ENCODE assay signal across 26 cellular contexts in genomic region chr16:85517780-85518179, GRCh38.
"Had no signal": no experiment of that assay in that cellular context is flagged by ENCODE, and none has a peak within 500 bp of the region (broad histone marks: within the 10 kb centered on the region; RNA-seq: fewer than 3 reads in every experiment).

No MANE protein-coding gene starts in this region.

- H3K27me3 ChIP-seq: ascending aorta, brain microvascular endothelial cell, pancreas, spleen, suprapubic skin, vagina had no signal

- H3K9me3 Mint-ChIP-seq: activated CD4-positive, alpha-beta memory T cell treated with anti-CD3 and anti-CD28 coated beads, Interleukin-2, amount 10 ng/mL, durations not matched to agents 7 days and 5 days; activated CD4-positive, alpha-beta T cell treated with anti-CD3 and anti-CD28 coated beads, Interleukin-2, amount 10 ng/mL, durations not matched to agents 7 days and 5 days; dendritic cell treated with granulocyte-macrophage colony-stimulating factor and Interleukin-4, amounts not matched to agents 40 ng/mL and 50 ng/mL, for 4 days; type B pancreatic cell had no signal

- H3K9me3 ChIP-seq: ascending aorta, mucosa of descending colon, pancreas, psoas muscle, spleen, suprapubic skin, vagina had no signal

- H3K4me3 Mint-ChIP-seq: activated CD4-positive, alpha-beta memory T cell treated with anti-CD3 and anti-CD28 coated beads, Interleukin-2, amount 10 ng/mL, durations not matched to agents 7 days and 5 days; activated CD4-positive, alpha-beta T cell treated with anti-CD3 and anti-CD28 coated beads, Interleukin-2, amount 10 ng/mL, durations not matched to agents 7 days and 5 days; activated naive CD4-positive, alpha-beta T cell treated with anti-CD3 and anti-CD28 coated beads, Interleukin-2, amount 10 ng/mL, durations not matched to agents 7 days and 5 days; activated naive CD8-positive, alpha-beta T cell treated with anti-CD3 and anti-CD28 coated beads, Interleukin-2, amount 10 ng/mL, durations not matched to agents 7 days and 5 days; activated T-cell treated with anti-CD3 and anti-CD28 coated beads, Interleukin-2, amount 50 U/mL, for 24 hours; central memory CD8-positive, alpha-beta T cell; dendritic cell treated with granulocyte-macrophage colony-stimulating factor and Interleukin-4, amounts not matched to agents 40 ng/mL and 50 ng/mL, for 4 days; natural killer cell treated with Interleukin-12 subunit alpha and Interleukin-12 subunit beta and Interleukin-15 and Interleukin-18, amount 100 ng/mL, for 72 hours; type B pancreatic cell had no signal

- H3K27me3 Mint-ChIP-seq: activated CD4-positive, alpha-beta memory T cell treated with anti-CD3 and anti-CD28 coated beads, Interleukin-2, amount 10 ng/mL, durations not matched to agents 7 days and 5 days; activated CD4-positive, alpha-beta T cell treated with anti-CD3 and anti-CD28 coated beads, Interleukin-2, amount 10 ng/mL, durations not matched to agents 7 days and 5 days; activated naive CD8-positive, alpha-beta T cell treated with anti-CD3 and anti-CD28 coated beads, Interleukin-2, amount 10 ng/mL, durations not matched to agents 7 days and 5 days; activated T-cell treated with anti-CD3 and anti-CD28 coated beads, Interleukin-2, amount 50 U/mL, for 24 hours; type B pancreatic cell had no signal

- H3K4me1 Mint-ChIP-seq: activated CD4-positive, alpha-beta memory T cell treated with anti-CD3 and anti-CD28 coated beads, Interleukin-2, amount 10 ng/mL, durations not matched to agents 7 days and 5 days; activated CD4-positive, alpha-beta T cell treated with anti-CD3 and anti-CD28 coated beads, Interleukin-2, amount 10 ng/mL, durations not matched to agents 7 days and 5 days; activated naive CD4-positive, alpha-beta T cell treated with anti-CD3 and anti-CD28 coated beads, Interleukin-2, amount 10 ng/mL, durations not matched to agents 7 days and 5 days had no signal

- H3K27ac ChIP-seq: ascending aorta, brain microvascular endothelial cell, epithelial cell of prostate, pancreas, psoas muscle, spleen, suprapubic skin, vagina had no signal

- H3K27ac Mint-ChIP-seq: activated CD4-positive, alpha-beta memory T cell treated with anti-CD3 and anti-CD28 coated beads, Interleukin-2, amount 10 ng/mL, durations not matched to agents 7 days and 5 days; activated CD4-positive, alpha-beta T cell treated with anti-CD3 and anti-CD28 coated beads, Interleukin-2, amount 10 ng/mL, durations not matched to agents 7 days and 5 days; activated naive CD4-positive, alpha-beta T cell treated with anti-CD3 and anti-CD28 coated beads, Interleukin-2, amount 10 ng/mL, durations not matched to agents 7 days and 5 days; activated naive CD8-positive, alpha-beta T cell treated with anti-CD3 and anti-CD28 coated beads, Interleukin-2, amount 10 ng/mL, durations not matched to agents 7 days and 5 days; activated T-cell treated with anti-CD3 and anti-CD28 coated beads, Interleukin-2, amount 50 U/mL, for 24 hours; dendritic cell treated with granulocyte-macrophage colony-stimulating factor and Interleukin-4, amounts not matched to agents 40 ng/mL and 50 ng/mL, for 4 days; type B pancreatic cell had no signal

- DNase-seq: activated CD4-positive, alpha-beta memory T cell treated with anti-CD3 and anti-CD28 coated beads, Interleukin-2, amount 10 ng/mL, durations not matched to agents 7 days and 5 days; activated CD4-positive, alpha-beta T cell treated with anti-CD3 and anti-CD28 coated beads, Interleukin-2, amount 10 ng/mL, durations not matched to agents 7 days and 5 days; activated CD4-positive, CD25-positive, alpha-beta regulatory T cell treated with anti-CD3 and anti-CD28 coated beads, Interleukin-2, amount 50 U/mL, for 72 hours; activated CD8-positive, alpha-beta memory T cell treated with anti-CD3 and anti-CD28 coated beads, Interleukin-2, amount 50 U/mL, for 48 hours; activated gamma-delta T cell; activated naive CD4-positive, alpha-beta T cell treated with anti-CD3 and anti-CD28 coated beads, Interleukin-2, amount 10 ng/mL, durations not matched to agents 7 days and 5 days; activated naive CD8-positive, alpha-beta T cell treated with anti-CD3 and anti-CD28 coated beads, Interleukin-2, amount 10 ng/mL, durations not matched to agents 7 days and 5 days; activated T-cell treated with anti-CD3 and anti-CD28 coated beads, Interleukin-2, amount 50 U/mL, for 24 hours; brain microvascular endothelial cell; islet precursor cell; left cardiac atrium; left ventricle myocardium superior; mucosa of descending colon; psoas muscle; spleen; stimulated activated naive CD4-positive, alpha-beta T cell; T-helper 2 cell had no signal

- ATAC-seq: left cardiac atrium; left ventricle myocardium superior; mucosa of descending colon; natural killer cell treated with Interleukin-12 subunit alpha and Interleukin-12 subunit beta and Interleukin-15 and Interleukin-18, amount 100 ng/mL, for 72 hours; pancreas; psoas muscle had no signal

- H3K36me3 Mint-ChIP-seq: activated naive CD4-positive, alpha-beta T cell treated with anti-CD3 and anti-CD28 coated beads, Interleukin-2, amount 10 ng/mL, durations not matched to agents 7 days and 5 days; activated naive CD8-positive, alpha-beta T cell treated with anti-CD3 and anti-CD28 coated beads, Interleukin-2, amount 10 ng/mL, durations not matched to agents 7 days and 5 days had no signal

- H3K4me3 ChIP-seq: ascending aorta, mucosa of descending colon, pancreas, psoas muscle, spleen, suprapubic skin, vagina had no signal
